Comparison of ENCODE assay signal across 18 cellular contexts in the genomic region with DNA sequence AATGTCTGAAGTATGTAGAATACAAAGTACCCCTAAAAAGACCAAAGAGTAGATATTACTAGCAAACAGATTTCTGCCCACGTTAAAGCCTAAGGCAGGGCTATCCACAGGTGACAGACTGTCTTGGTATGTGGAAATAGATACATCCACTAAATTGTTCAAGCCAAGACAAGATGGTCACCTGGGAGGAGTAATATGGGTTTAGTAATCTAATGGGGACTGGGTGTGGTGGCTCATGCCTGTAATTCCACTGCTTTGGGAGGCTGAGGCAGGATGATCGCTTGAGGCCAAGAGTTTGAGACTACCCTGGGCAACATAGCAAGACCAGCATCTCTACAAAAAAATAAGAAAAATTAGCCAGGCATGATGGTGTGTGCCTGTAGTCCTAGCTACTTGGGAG.
"Had no signal": no experiment of that assay in that cellular context is flagged by ENCODE, and none has a peak within 500 bp of the region (broad histone marks: within the 10 kb centered on the region; RNA-seq: fewer than 3 reads in every experiment).

No MANE protein-coding gene starts in this region.

- H3K9me3 Mint-ChIP-seq: activated T-helper 2 cell treated with anti-CD3 and anti-CD28 coated beads, Interferon-gamma antibody, Interleukin-2, Interleukin-4, amounts not matched to agents 10 μg/mL and 5 μg/mL and 100 μg/mL, durations not matched to agents 14 hours and 24 hours and 36 hours; natural killer cell treated with Interleukin-12 subunit alpha and Interleukin-12 subunit beta and Interleukin-15 and Interleukin-18, amount 100 ng/mL, for 72 hours had no signal

- H3K36me3 Mint-ChIP-seq: natural killer cell treated with Interleukin-12 subunit alpha and Interleukin-12 subunit beta and Interleukin-15 and Interleukin-18, amount 100 ng/mL, for 72 hours had no signal

- H3K9me3 ChIP-seq: esophagus squamous epithelium, prostate gland had no signal

- H3K4me1 ChIP-seq: prostate gland had no signal

- DNase-seq: activated CD4-positive, alpha-beta T cell treated with anti-CD3 and anti-CD28 coated beads for 1 hour; activated CD4-positive, alpha-beta T cell treated with anti-CD3 and anti-CD28 coated beads, Interleukin-2, amount 50 U/mL, for 48 hours; activated naive CD4-positive, alpha-beta T cell treated with anti-CD3 and anti-CD28 coated beads for 36 hours; activated T-cell treated with anti-CD3 and anti-CD28 coated beads, Interleukin-2, amount 50 U/mL, for 1 hour; esophagus squamous epithelium; kidney glomerular epithelial cell; left ventricle myocardium superior; mesenchymal stem cell; right cardiac atrium; stimulated activated CD4-positive, alpha-beta T cell treated with anti-CD3 and anti-CD28 coated beads, Interleukin-4, amount 100 ng/mL, for 24 hours; stimulated activated naive CD4-positive, alpha-beta T cell treated with Interleukin-2 at 50 U/mL for 16 hours had no signal

- H3K36me3 ChIP-seq: prostate gland had no signal

- H3K4me3 ChIP-seq: cardiac muscle cell, esophagus squamous epithelium, prostate gland, skin epidermis had no signal

- ATAC-seq: left ventricle myocardium superior; natural killer cell treated with Interleukin-12 subunit alpha and Interleukin-12 subunit beta and Interleukin-15 and Interleukin-18, amount 100 ng/mL, for 72 hours; right cardiac atrium had no signal

- H3K27me3 ChIP-seq: cardiac muscle cell, esophagus squamous epithelium had no signal

- H3K27me3 Mint-ChIP-seq: natural killer cell treated with Interleukin-12 subunit alpha and Interleukin-12 subunit beta and Interleukin-15 and Interleukin-18, amount 100 ng/mL, for 72 hours had no signal

- H3K4me3 Mint-ChIP-seq: activated naive CD4-positive, alpha-beta T cell treated with anti-CD3 and anti-CD28 coated beads for 36 hours; natural killer cell treated with Interleukin-12 subunit alpha and Interleukin-12 subunit beta and Interleukin-15 and Interleukin-18, amount 100 ng/mL, for 72 hours had no signal

- FAIRE-seq: astrocyte, endometrium had no signal

- H3K27ac Mint-ChIP-seq: activated naive CD4-positive, alpha-beta T cell treated with anti-CD3 and anti-CD28 coated beads for 36 hours; activated T-helper 2 cell treated with anti-CD3 and anti-CD28 coated beads, Interferon-gamma antibody, Interleukin-2, Interleukin-4, amounts not matched to agents 10 μg/mL and 5 μg/mL and 100 μg/mL, durations not matched to agents 14 hours and 24 hours and 36 hours; natural killer cell treated with Interleukin-12 subunit alpha and Interleukin-12 subunit beta and Interleukin-15 and Interleukin-18, amount 100 ng/mL, for 72 hours had no signal

- H3K27ac ChIP-seq: cardiac muscle cell, esophagus squamous epithelium, prostate gland, skin epidermis had no signal
